14 cellular contexts compared by ENCODE assay signal in the genomic region with DNA sequence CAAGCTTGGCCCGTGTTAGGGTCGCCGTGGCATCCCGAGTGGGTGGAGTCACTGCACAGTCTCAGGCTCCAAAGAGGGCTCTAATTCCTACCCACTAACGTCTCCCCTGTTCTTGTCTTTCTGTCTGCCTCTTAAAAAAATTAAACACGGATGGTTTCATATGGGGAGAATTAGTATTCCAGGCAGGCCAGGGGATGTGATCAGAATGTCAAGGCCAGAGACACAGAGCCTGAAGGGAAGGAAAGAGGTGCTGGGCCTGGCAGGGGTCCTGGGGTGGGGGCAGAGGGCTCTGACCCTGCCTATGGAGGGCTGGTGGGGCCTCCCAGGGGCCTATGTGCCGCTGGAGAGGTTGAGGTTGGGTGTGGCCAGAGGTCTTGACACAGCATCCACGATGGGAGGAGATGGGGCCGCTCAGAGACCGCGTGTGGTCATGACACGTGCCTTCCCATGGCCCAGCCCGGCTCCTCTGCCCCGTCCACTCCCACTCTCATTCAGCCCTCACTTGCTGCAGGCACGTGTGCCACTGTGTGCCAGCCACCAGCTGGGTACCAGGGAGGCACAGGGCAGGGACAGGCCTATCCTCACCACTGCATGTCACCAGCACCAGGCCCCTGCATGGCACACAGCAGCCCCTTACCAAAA. TPM values are rescaled to one million over a fixed set of nuclear protein-coding genes. Genes with fewer than 3 reads are reported as not detected.
A peak's percentile ranks its signal among the peaks of the same experiment; 100 is the strongest.
DNase-seq lines count a peak whose midpoint lies in the region; ATAC-seq lines count a peak whose summit lies in the region.
"Had no signal": no experiment of that assay in that cellular context is flagged by ENCODE, and none has a peak within 500 bp of the region (broad histone marks: within the 10 kb centered on the region; RNA-seq: fewer than 3 reads in every experiment).

No MANE protein-coding gene starts in this region.

- H3K9ac ChIP-seq in adipocyte (ENCODE audit: low read length), result peak overlapping the region; percentile 65

- no peaks in the 10 kb centered on the region for H3K36me3 ChIP-seq in adipocyte (ENCODE audit: control insufficient read depth, insufficient read depth, low read length, severe bottlenecking)
- H3K36me3 ChIP-seq: cardiac muscle cell had no signal

- H3K9me3 ChIP-seq in right cardiac atrium (ENCODE audit: control insufficient read depth, low read length) (no peaks in the 10 kb centered on the region), adipocyte (ENCODE audit: control insufficient read depth, low read length) (no peaks in the 10 kb centered on the region)

- intact Hi-C loops in right cardiac atrium (cut with DNase I), result no loop called here
- intact Hi-C loops in left cardiac atrium (cut with DNase I), result no loop called here

- no peak overlapping the region for H3K27ac ChIP-seq in right cardiac atrium (ENCODE audit: low read length)
- H3K27ac ChIP-seq: cardiac muscle cell had no signal

- ATAC-seq in right cardiac atrium (no peak), left cardiac atrium (no peak), GM18861 (IDR thresholded peaks at IDR 0.05; ENCODE audit: unreplicated experiment) (no peak), GM21786 (IDR thresholded peaks at IDR 0.05; ENCODE audit: unreplicated experiment) (no peak)
- ATAC-seq: T-helper 17 cell had no signal

- WGBS in right cardiac atrium, result 71% methylated on average over 15 of the region's 15 CpGs

- H3K4me1 ChIP-seq in right cardiac atrium (ENCODE audit: control insufficient read depth, insufficient read depth, low read length) (no peaks in the 10 kb centered on the region), adipocyte (ENCODE audit: control insufficient read depth, insufficient read depth, low read length) (peaks cover 40% of the 10 kb centered on the region)

- DNase-seq in right cardiac atrium (peak in 2 of 3 donors; percentile 28 to 34), left cardiac atrium (no peak), adipocyte (ENCODE audit: low read depth) (no peak), medulla oblongata (ENCODE audit: extremely low spot score) (peak; percentile 90), mucosa of gallbladder (ENCODE audit: low spot score) (no peak), KG1 (lab: John Stamatoyannopoulos, UW) (no peak)
- DNase-seq: activated CD4-positive, alpha-beta memory T cell treated with anti-CD3 and anti-CD28 coated beads, Interleukin-2, amount 10 ng/mL, durations not matched to agents 7 days and 5 days; kidney glomerular epithelial cell; naive B cell; T-helper 17 cell had no signal

- H3K27me3 ChIP-seq in right cardiac atrium (ENCODE audit: control insufficient read depth, insufficient read depth) (no peaks in the 10 kb centered on the region), adipocyte (replicated peaks; ENCODE audit: control insufficient read depth, insufficient read depth, low read length) (no peaks in the 10 kb centered on the region)
- H3K27me3 ChIP-seq: cardiac muscle cell had no signal

- H3K4me3 ChIP-seq in right cardiac atrium (ENCODE audit: low read length) (no peak overlapping the region), adipocyte (ENCODE audit: low read length) (no peak overlapping the region)
- H3K4me3 ChIP-seq: cardiac muscle cell had no signal

RNA-seq across cellular contexts. Expression of gene FLRT1, which starts 56.5 kb away (rescaled TPM):
- total RNA-seq in right cardiac atrium (1 to 10 TPM in 3 of 4 donors, under 1 TPM in 1; 0.92 to 2.0 (median 1.6) TPM), left cardiac atrium (1 to 10 TPM; 1.3 to 1.6 TPM), mucosa of gallbladder (3.8 TPM)
- 1.5 TPM for polyA plus RNA-seq in right cardiac atrium
- total RNA-seq: endothelial cell of umbilical vein, T-helper 17 cell had no signal
- polyA plus RNA-seq: endothelial cell of umbilical vein had no signal

Comparison
In these comparisons a context has a peak if more than half of its experiments do, and no peak if none do; other contexts are left out.
1. DNase-seq: peak in right cardiac atrium (2 of 3) and medulla oblongata (single experiment); none in left cardiac atrium (single experiment), adipocyte (single experiment), mucosa of gallbladder (single experiment) and KG1 (single experiment).